ENCODE assay signal across 1 cellular context in genomic region chr1:230263573-230264195, GRCh38.
TF ChIP-seq lines count a peak whose summit lies in the region.

No MANE protein-coding gene starts in this region.

TF ChIP-seq in K562, 482 proteins besides CTCF, POLR2A, EP300 and RAD21:
- TF ChIP-seq ARID4B (CRISPR knock-in tag; IDR thresholded peaks at IDR 0.05): 0 out of 2 replicates have a peak, but pooled peaks have one; percentile 21
- no peak for TF ChIP-seq SMC3 (conservative IDR thresholded peaks at IDR 0.05; ENCODE audit: insufficient read depth, low read depth, low read length)
- peak; percentile 70 for TF ChIP-seq ZBTB33 (CRISPR knock-in tag; IDR thresholded peaks at IDR 0.05)
